Comparison of ENCODE assay signal across 1 cellular context in the genomic region with DNA sequence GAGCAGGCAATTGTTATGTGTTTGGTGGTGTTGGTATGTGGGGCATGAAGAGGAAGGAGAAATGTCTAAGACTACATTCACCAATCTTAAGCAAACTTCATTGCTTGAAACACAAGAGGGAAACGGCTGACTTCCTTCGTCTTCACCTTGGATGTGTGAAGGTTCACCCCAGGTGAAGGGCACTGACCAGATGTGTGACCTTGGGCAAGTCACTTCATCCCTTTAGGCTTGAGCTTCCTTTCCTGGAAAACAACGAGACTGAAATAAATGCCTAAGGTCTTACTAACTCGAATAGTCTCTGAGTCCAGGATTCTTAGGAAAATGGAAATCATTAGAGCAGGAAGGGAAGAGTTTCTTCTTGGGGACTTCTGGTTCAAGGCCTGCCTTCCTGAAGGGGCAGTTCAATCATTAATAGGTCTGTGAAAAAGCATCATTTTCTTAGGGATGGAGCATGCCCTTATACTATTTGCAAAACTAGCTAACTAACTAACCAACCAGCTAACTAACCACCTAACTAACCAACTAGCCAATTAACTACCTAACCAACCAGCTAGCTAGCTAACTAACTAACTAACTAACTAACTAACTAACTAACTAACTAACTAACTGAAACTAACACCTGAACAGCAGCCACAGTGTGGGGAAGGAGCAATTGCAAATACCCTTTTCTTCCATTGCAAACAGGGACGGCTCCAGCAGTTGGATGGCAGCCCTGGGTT.
A peak's percentile ranks its signal among the peaks of the same experiment; 100 is the strongest.
TF ChIP-seq lines count a peak whose summit lies in the region.

No MANE protein-coding gene starts in this region.

TF ChIP-seq in endothelial cell of umbilical vein, 7 proteins besides CTCF, POLR2A, EP300 and RAD21:
- no peak for TF ChIP-seq MYC (IDR thresholded peaks at IDR 0.05; ENCODE audit: low read depth, low read length)
- TF ChIP-seq POLR2AphosphoS5 (IDR thresholded peaks at IDR 0.05; ENCODE audit: insufficient read depth, low read depth, low read length) = peak; percentile 32
- TF ChIP-seq JUN (IDR thresholded peaks at IDR 0.05; ENCODE audit: borderline replicate concordance, insufficient read depth, insufficient read length, low read depth) = peak; percentile 70
- TF ChIP-seq GATA2 (IDR thresholded peaks at IDR 0.05; ENCODE audit: insufficient read depth, insufficient read length, low read depth, low read length) = no peak
- TF ChIP-seq, protein P1, sequence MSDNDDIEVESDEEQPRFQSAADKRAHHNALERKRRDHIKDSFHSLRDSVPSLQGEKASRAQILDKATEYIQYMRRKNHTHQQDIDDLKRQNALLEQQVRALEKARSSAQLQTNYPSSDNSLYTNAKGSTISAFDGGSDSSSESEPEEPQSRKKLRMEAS (IDR thresholded peaks at IDR 0.05; ENCODE audit: insufficient read depth, insufficient read length) = no peak
- no peak for TF ChIP-seq FOS (IDR thresholded peaks at IDR 0.05; ENCODE audit: borderline replicate concordance, insufficient read depth, low read length)
